1 cellular context compared by ENCODE assay signal in genomic region chr10:93568105-93568390, GRCh38.
TF ChIP-seq lines count a peak whose summit lies in the region.

No MANE protein-coding gene starts in this region.

TF ChIP-seq in WTC11, 78 proteins besides CTCF, POLR2A, EP300 and RAD21 (continued from another document):
- TF ChIP-seq ERG (CRISPR knock-in tag; IDR thresholded peaks at IDR 0.05), result no peak
- TF ChIP-seq PREB (CRISPR knock-in tag; IDR thresholded peaks at IDR 0.05; ENCODE audit: borderline replicate concordance), result no peak
- no peak for TF ChIP-seq KAT7 (CRISPR knock-in tag; IDR thresholded peaks at IDR 0.05; ENCODE audit: borderline replicate concordance)
- TF ChIP-seq ZNF423 (CRISPR knock-in tag; IDR thresholded peaks at IDR 0.05), result no peak
- no peak for TF ChIP-seq NFE2L1 (CRISPR knock-in tag; IDR thresholded peaks at IDR 0.05)
- TF ChIP-seq NR1H2 (CRISPR knock-in tag; IDR thresholded peaks at IDR 0.05), result no peak
- TF ChIP-seq ZBTB21 (CRISPR knock-in tag; IDR thresholded peaks at IDR 0.05; ENCODE audit: borderline replicate concordance), result no peak
- no peak for TF ChIP-seq STAT6 (CRISPR knock-in tag; conservative IDR thresholded peaks at IDR 0.05; ENCODE audit: low read depth)
